ENCODE assay signal across 8 cellular contexts in the genomic region with DNA sequence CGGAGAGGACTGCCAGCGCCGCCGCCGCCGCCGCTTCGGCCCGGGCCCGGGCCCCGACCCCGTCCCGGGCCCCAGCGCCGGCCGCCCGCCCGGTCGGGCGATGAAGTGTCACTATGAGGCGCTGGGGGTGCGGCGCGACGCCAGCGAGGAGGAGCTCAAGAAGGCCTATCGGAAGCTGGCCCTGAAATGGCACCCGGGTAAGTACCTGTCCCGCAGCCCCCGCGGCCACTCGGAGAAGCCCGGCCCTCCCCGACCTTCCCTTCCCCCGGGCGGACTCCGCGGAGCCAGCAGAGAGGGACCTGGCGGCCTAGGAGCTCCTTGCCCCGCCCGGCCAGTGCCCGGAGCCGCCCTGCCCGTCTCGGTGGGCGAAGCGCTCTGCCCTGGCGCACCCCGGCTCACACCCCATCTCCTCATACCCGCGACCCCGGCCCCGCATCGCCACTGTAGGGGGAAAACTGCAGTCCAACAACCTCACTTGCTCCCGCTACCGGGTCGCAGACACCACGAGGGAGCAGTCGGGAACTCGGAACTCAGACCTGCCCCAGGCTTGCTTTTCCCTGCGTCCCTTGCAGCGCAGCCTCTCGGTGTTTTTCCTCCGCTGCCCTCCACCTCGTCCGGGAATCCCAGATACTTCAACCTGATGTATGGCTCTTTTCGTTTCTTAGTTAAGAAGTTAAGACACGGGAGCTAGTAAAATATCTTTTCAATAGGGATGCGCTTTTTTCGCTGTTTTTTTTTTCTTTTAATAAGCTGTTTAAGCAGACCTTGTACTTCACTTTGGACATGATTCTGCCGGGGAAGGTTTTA. TPM values are rescaled to one million over a fixed set of nuclear protein-coding genes. Genes with fewer than 3 reads are reported as not detected.
A peak's percentile ranks its signal among the peaks of the same experiment; 100 is the strongest.
DNase-seq lines count a peak whose midpoint lies in the region; ATAC-seq and TF ChIP-seq lines count a peak whose summit lies in the region.

No MANE protein-coding gene starts in this region.

- H2BK20ac ChIP-seq in H9 (ENCODE audit: low read depth, low read length, poor library complexity, severe bottlenecking): no peak overlapping the region

- no peaks in the 10 kb centered on the region; a peak in 1 of 5 replicates for H3K9me3 Mint-ChIP-seq in H9

- no peak overlapping the region for H2BK120ac ChIP-seq in H9 (ENCODE audit: low read depth, low read length, poor library complexity, severe bottlenecking)

- H4K20me1 ChIP-seq in H9 (ENCODE audit: control insufficient read depth, insufficient read depth, insufficient read length) (no peaks in the 10 kb centered on the region), Loucy (ENCODE audit: insufficient read depth, low read length, poor library complexity, severe bottlenecking) (peaks cover 32% of the 10 kb centered on the region)

- H2AFZ ChIP-seq in H9 (ENCODE audit: low read length): no peak overlapping the region
- peak overlapping the region; percentile 88 for H2AFZ ChIP-seq in Loucy (ENCODE audit: low read length)

- no peak overlapping the region for H4K5ac ChIP-seq in H9 (ENCODE audit: insufficient read length, low read depth, low read length)

- peaks cover 12 to 41% (median 34%) of the 10 kb centered on the region in 3 experiments for H3K36me3 Mint-ChIP-seq in H9 (ENCODE audit: insufficient read depth in 1 of 3, low read depth in 3 of 3)

- H2BK15ac ChIP-seq in H9 (ENCODE audit: low read depth, low read length): no peak overlapping the region

- H3K4me1 ChIP-seq in H9 (ENCODE audit: insufficient read depth, low read length) (no peaks in the 10 kb centered on the region; the same call in 1 of the 2 replicates), Loucy (ENCODE audit: insufficient read depth, low read length, poor library complexity, severe bottlenecking) (peaks cover 32% of the 10 kb centered on the region), SJCRH30 (peaks cover 8% of the 10 kb centered on the region), gastroesophageal sphincter (peaks cover 8 to 31% (median 9%) of the 10 kb centered on the region in 3 donors), neutrophil (ENCODE audit: control insufficient read depth in 1 of 2, insufficient read depth in 1 of 2, low read depth in 1 of 2, low read length in 1 of 2) (peaks cover 20 to 21% of the 10 kb centered on the region in 2 experiments)

- H3K27me3 Mint-ChIP-seq in H9 (ENCODE audit: low read depth): no peaks in the 10 kb centered on the region

- H3K27ac ChIP-seq in H9 (ENCODE audit: insufficient read length, low read depth, low read length) (no peak overlapping the region), SJCRH30 (peak overlapping the region; percentile 53), gastroesophageal sphincter (peak overlapping the region; percentile 82 to 98 (median 96)), neutrophil (peak overlapping the region; percentile 86)

- H4K91ac ChIP-seq in H9 (ENCODE audit: insufficient read length, low read depth, low read length): no peak overlapping the region

- no peak overlapping the region for H2BK12ac ChIP-seq in H9 (ENCODE audit: insufficient read length, low read depth, low read length)

- peaks cover 6% of the 10 kb centered on the region for H3K23me2 ChIP-seq in H9 (ENCODE audit: insufficient read length, low read depth, low read length, poor library complexity, severe bottlenecking)

- peak overlapping the region; percentile 78 for H3K14ac ChIP-seq in H9 (ENCODE audit: insufficient read depth, low read length)

- DNase-seq in GF-D8 (lab: John Stamatoyannopoulos, UW) (peak; percentile 39), H9 (peak; percentile 81), SJCRH30 (peak; percentile 81 to 86), superior temporal gyrus (ENCODE audit: extremely low spot score) (peak; percentile 57)
- peak; percentile 85 for DNase-seq in activated naive CD4-positive, alpha-beta T cell treated with Interleukin-2 at 50 U/mL for 16 hours

- TF ChIP-seq POLR2A in gastroesophageal sphincter (IDR thresholded peaks at IDR 0.05): peak; percentile 36 to 62

- H3K27ac Mint-ChIP-seq in H9: peak overlapping the region; percentile 86 to 99 (median 96)

- H3K36me3 ChIP-seq in Loucy (ENCODE audit: insufficient read depth, low read length) (peaks cover 17% of the 10 kb centered on the region), SJCRH30 (peaks cover 23% of the 10 kb centered on the region), gastroesophageal sphincter (peaks cover 0 to 29% of the 10 kb centered on the region in 2 donors), neutrophil (peaks cover 8% of the 10 kb centered on the region)

- peak overlapping the region; percentile 33 for H3K18ac ChIP-seq in H9 (ENCODE audit: insufficient read length, low read depth, low read length)

- peaks cover 17 to 20% of the 10 kb centered on the region in 2 experiments for H3K4me1 Mint-ChIP-seq in H9

- peaks cover 5% of the 10 kb centered on the region; the same call in 1 of the 2 replicates for H3F3A ChIP-seq in Loucy (ENCODE audit: low read depth)

- H3K4me2 ChIP-seq in H9 (ENCODE audit: insufficient read depth, insufficient read length, low read length) (peak overlapping the region; percentile 67), Loucy (ENCODE audit: low read depth, low read length, poor library complexity, severe bottlenecking) (peak overlapping the region; percentile 72)

- H3K27me3 ChIP-seq in H9 (ENCODE audit: insufficient read depth, low read length) (no peaks in the 10 kb centered on the region), Loucy (ENCODE audit: insufficient read depth, low read length, poor library complexity, severe bottlenecking) (no peaks in the 10 kb centered on the region), SJCRH30 (no peaks in the 10 kb centered on the region), gastroesophageal sphincter (no peaks in the 10 kb centered on the region), neutrophil (no peaks in the 10 kb centered on the region)

- peak overlapping the region; percentile 93 for H3K4me3 ChIP-seq in Loucy (ENCODE audit: low read length, poor library complexity, severe bottlenecking)
- H3K4me3 ChIP-seq in SJCRH30: peak overlapping the region; percentile 90
- H3K4me3 ChIP-seq in gastroesophageal sphincter: peak overlapping the region; percentile 60 to 90
- peak overlapping the region; percentile 75 to 88 for H3K4me3 ChIP-seq in neutrophil (ENCODE audit: low read depth in 1 of 2, low read length in 1 of 2)

- no peak overlapping the region for H3K23ac ChIP-seq in H9 (ENCODE audit: insufficient read length, low read depth, low read length)

- H3K9ac ChIP-seq in H9 (ENCODE audit: extremely low read depth, insufficient read length, low read length) (peak overlapping the region; percentile 82), Loucy (ENCODE audit: low read depth, low read length, poor library complexity, severe bottlenecking) (peak overlapping the region; percentile 92)

- no CpG with 5 or more reads among the region's 71 CpGs for WGBS in H9 (ENCODE audit: extremely low coverage, insufficient read length, low lambda C conversion rate)
- 0% methylated on average over 14 to 18 of the region's 71 CpGs for WGBS in gastroesophageal sphincter (ENCODE audit: low coverage in 1 of 2), 2 donors

- no peak overlapping the region for H3K4ac ChIP-seq in H9 (ENCODE audit: low read depth, low read length)

- no peak overlapping the region for H3T11ph ChIP-seq in H9 (ENCODE audit: low read length)

- TF ChIP-seq CTCF in H9 (conservative IDR thresholded peaks at IDR 0.05): no peak
- TF ChIP-seq CTCF in Loucy (conservative IDR thresholded peaks at IDR 0.05; ENCODE audit: low read length): no peak
- no peak for TF ChIP-seq CTCF in gastroesophageal sphincter (IDR thresholded peaks at IDR 0.05)
- no peak for TF ChIP-seq CTCF in neutrophil (IDR thresholded peaks at IDR 0.05)

- ATAC-seq in gastroesophageal sphincter: peak; percentile 85

- no peak overlapping the region for H2AK5ac ChIP-seq in H9 (ENCODE audit: insufficient read length, low read length)

- no peak overlapping the region for H4K8ac ChIP-seq in H9 (replicated peaks; ENCODE audit: insufficient read length, low read depth, low read length)

- no peak overlapping the region for H2BK5ac ChIP-seq in H9 (ENCODE audit: insufficient read length, low read length)

- H3K9me2 ChIP-seq in Loucy (replicated peaks; ENCODE audit: low read depth, low read length): no peaks in the 10 kb centered on the region

- H3K56ac ChIP-seq in H9 (ENCODE audit: insufficient read length, low read depth, low read length): no peak overlapping the region

- TF ChIP-seq EP300 in gastroesophageal sphincter (IDR thresholded peaks at IDR 0.05): no peak

- H3K79me2 ChIP-seq in H9 (ENCODE audit: insufficient read depth, low read length) (peaks cover 10% of the 10 kb centered on the region; the same call in 1 of the 2 replicates), Loucy (ENCODE audit: insufficient read depth, low read length) (peaks cover 49% of the 10 kb centered on the region)

- H3K79me1 ChIP-seq in H9 (ENCODE audit: insufficient read depth, low read depth, low read length, poor library complexity, severe bottlenecking): peaks cover 10% of the 10 kb centered on the region

- H3K4me3 Mint-ChIP-seq in H9: peak overlapping the region; percentile 98 to 99

- H3K9me3 ChIP-seq in H9 (ENCODE audit: control insufficient read depth, low read depth, low read length): no peaks in the 10 kb centered on the region
- no peaks in the 10 kb centered on the region for H3K9me3 ChIP-seq in Loucy (ENCODE audit: insufficient read depth, low read depth, low read length)
- no peaks in the 10 kb centered on the region for H3K9me3 ChIP-seq in SJCRH30 (replicated peaks)
- no peaks in the 10 kb centered on the region for H3K9me3 ChIP-seq in gastroesophageal sphincter
- no peaks in the 10 kb centered on the region for H3K9me3 ChIP-seq in neutrophil

RNA-seq across cellular contexts. Expression of a gene that starts 0.6 kb away (rescaled TPM):
- 44.9 and 50.4 TPM in 2 replicates for total RNA-seq in H9 (2021)
- 64.9 and 68.8 TPM in 2 replicates for total RNA-seq in SJCRH30 (2014; rRNA removed; shearing (Covaris generic))
- total RNA-seq in gastroesophageal sphincter: 10 to 100 TPM; 46.8 to 99.8 (median 70.3) TPM

RNA-seq across cellular contexts. Expression of a gene that starts 14.4 kb away (rescaled TPM):
- total RNA-seq in H9 (2021) (72.2 and 77.0 TPM in 2 replicates), gastroesophageal sphincter (10 to 100 TPM; 22.4 to 34.7 (median 28.9) TPM)
- 145 and 161 TPM in 2 replicates for total RNA-seq in SJCRH30 (2014; rRNA removed; shearing (Covaris generic))

RNA-seq across cellular contexts. Expression of a gene that starts 14.6 kb away (rescaled TPM):
- total RNA-seq in H9 (2021): 39.5 and 41.0 TPM in 2 replicates
- 64.9 and 65.8 TPM in 2 replicates for total RNA-seq in SJCRH30 (2014; rRNA removed; shearing (Covaris generic))
- 10 to 100 TPM; 22.8 to 66.9 (median 30.2) TPM for total RNA-seq in gastroesophageal sphincter
